Comparison of ENCODE assay signal across 1 cellular context in the genomic region with DNA sequence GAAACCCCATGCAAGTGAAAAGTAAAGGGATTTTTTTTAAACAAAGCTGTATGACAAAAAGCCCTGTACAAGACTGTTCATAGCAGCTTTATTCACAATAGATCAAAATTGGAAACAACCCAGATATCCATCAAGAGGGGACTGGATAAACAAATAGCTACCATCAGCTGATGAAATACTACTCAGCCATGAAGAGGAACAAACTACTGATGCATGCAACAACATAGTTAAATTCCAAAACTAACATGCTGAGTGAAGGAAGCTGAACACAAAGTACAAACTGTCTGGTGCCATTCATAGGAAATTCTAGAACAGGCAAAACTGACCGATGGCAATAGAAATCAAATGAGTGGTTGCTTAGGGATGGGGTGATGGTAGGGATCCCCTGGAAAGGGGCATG.
A peak's percentile ranks its signal among the peaks of the same experiment; 100 is the strongest.
TF ChIP-seq lines count a peak whose summit lies in the region.

No MANE protein-coding gene starts in this region.

TF ChIP-seq in K562, 482 proteins besides CTCF, POLR2A, EP300 and RAD21:
- TF ChIP-seq BMI1 (IDR thresholded peaks at IDR 0.05; ENCODE audit: low read length) (no peak), ZNF146 (CRISPR knock-in tag; IDR thresholded peaks at IDR 0.05; ENCODE audit: unreplicated experiment) (peak; percentile 89), LARP7 (IDR thresholded peaks at IDR 0.05) (no peak), BDP1 (IDR thresholded peaks at IDR 0.05; ENCODE audit: insufficient read depth, insufficient read length) (no peak)
- TF ChIP-seq, protein P1, sequence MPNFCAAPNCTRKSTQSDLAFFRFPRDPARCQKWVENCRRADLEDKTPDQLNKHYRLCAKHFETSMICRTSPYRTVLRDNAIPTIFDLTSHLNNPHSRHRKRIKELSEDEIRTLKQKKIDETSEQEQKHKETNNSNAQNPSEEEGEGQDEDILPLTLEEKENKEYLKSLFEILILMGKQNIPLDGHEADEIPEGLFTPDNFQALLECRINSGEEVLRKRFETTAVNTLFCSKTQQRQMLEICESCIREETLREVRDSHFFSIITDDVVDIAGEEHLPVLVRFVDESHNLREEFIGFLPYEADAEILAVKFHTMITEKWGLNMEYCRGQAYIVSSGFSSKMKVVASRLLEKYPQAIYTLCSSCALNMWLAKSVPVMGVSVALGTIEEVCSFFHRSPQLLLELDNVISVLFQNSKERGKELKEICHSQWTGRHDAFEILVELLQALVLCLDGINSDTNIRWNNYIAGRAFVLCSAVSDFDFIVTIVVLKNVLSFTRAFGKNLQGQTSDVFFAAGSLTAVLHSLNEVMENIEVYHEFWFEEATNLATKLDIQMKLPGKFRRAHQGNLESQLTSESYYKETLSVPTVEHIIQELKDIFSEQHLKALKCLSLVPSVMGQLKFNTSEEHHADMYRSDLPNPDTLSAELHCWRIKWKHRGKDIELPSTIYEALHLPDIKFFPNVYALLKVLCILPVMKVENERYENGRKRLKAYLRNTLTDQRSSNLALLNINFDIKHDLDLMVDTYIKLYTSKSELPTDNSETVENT (CRISPR knock-in tag; IDR thresholded peaks at IDR 0.05) = no peak
- TF ChIP-seq, protein P2, sequence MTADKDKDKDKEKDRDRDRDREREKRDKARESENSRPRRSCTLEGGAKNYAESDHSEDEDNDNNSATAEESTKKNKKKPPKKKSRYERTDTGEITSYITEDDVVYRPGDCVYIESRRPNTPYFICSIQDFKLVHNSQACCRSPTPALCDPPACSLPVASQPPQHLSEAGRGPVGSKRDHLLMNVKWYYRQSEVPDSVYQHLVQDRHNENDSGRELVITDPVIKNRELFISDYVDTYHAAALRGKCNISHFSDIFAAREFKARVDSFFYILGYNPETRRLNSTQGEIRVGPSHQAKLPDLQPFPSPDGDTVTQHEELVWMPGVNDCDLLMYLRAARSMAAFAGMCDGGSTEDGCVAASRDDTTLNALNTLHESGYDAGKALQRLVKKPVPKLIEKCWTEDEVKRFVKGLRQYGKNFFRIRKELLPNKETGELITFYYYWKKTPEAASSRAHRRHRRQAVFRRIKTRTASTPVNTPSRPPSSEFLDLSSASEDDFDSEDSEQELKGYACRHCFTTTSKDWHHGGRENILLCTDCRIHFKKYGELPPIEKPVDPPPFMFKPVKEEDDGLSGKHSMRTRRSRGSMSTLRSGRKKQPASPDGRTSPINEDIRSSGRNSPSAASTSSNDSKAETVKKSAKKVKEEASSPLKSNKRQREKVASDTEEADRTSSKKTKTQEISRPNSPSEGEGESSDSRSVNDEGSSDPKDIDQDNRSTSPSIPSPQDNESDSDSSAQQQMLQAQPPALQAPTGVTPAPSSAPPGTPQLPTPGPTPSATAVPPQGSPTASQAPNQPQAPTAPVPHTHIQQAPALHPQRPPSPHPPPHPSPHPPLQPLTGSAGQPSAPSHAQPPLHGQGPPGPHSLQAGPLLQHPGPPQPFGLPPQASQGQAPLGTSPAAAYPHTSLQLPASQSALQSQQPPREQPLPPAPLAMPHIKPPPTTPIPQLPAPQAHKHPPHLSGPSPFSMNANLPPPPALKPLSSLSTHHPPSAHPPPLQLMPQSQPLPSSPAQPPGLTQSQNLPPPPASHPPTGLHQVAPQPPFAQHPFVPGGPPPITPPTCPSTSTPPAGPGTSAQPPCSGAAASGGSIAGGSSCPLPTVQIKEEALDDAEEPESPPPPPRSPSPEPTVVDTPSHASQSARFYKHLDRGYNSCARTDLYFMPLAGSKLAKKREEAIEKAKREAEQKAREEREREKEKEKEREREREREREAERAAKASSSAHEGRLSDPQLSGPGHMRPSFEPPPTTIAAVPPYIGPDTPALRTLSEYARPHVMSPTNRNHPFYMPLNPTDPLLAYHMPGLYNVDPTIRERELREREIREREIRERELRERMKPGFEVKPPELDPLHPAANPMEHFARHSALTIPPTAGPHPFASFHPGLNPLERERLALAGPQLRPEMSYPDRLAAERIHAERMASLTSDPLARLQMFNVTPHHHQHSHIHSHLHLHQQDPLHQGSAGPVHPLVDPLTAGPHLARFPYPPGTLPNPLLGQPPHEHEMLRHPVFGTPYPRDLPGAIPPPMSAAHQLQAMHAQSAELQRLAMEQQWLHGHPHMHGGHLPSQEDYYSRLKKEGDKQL (CRISPR knock-in tag; IDR thresholded peaks at IDR 0.05; ENCODE audit: borderline replicate concordance) = no peak
